Comparison of ENCODE assay signal across 25 cellular contexts in genomic region chr9:114913217-114913616, GRCh38. TPM values are rescaled to one million over a fixed set of nuclear protein-coding genes. Genes with fewer than 3 reads are reported as not detected.
"Had no signal": no experiment of that assay in that cellular context is flagged by ENCODE, and none has a peak within 500 bp of the region (broad histone marks: within the 10 kb centered on the region; RNA-seq: fewer than 3 reads in every experiment).

No MANE protein-coding gene starts in this region.

- H3K27ac ChIP-seq: foreskin keratinocyte, hepatocyte, left lung, pancreas, psoas muscle, SK-N-MC, upper lobe of right lung had no signal

- H3K27me3 Mint-ChIP-seq: activated B cell treated with CpG ODN at 0.5 μM for 24 hours; brain; dendritic cell treated with granulocyte-macrophage colony-stimulating factor and Interleukin-4, amounts not matched to agents 40 ng/mL and 50 ng/mL, for 4 days had no signal

- H3K4me3 Mint-ChIP-seq: activated B cell treated with CpG ODN at 0.5 μM for 24 hours; activated T-cell treated with anti-CD3 and anti-CD28 coated beads, Interleukin-2, amount 50 U/mL, for 72 hours; brain; dendritic cell treated with granulocyte-macrophage colony-stimulating factor and Interleukin-4, amounts not matched to agents 40 ng/mL and 50 ng/mL, for 4 days; mesothelial cell of epicardium; nephron had no signal

- H3K36me3 Mint-ChIP-seq: brain, mesothelial cell of epicardium had no signal

- H3K27ac Mint-ChIP-seq: activated B cell treated with CpG ODN at 0.5 μM for 24 hours; activated T-cell treated with anti-CD3 and anti-CD28 coated beads, Interleukin-2, amount 50 U/mL, for 72 hours; brain; dendritic cell treated with granulocyte-macrophage colony-stimulating factor and Interleukin-4, amounts not matched to agents 40 ng/mL and 50 ng/mL, for 4 days; mesothelial cell of epicardium; nephron had no signal

- H3K36me3 ChIP-seq: left lung, pancreas, upper lobe of right lung had no signal

- ATAC-seq: activated T-cell treated with anti-CD3 and anti-CD28 coated beads, Interleukin-2, amount 50 U/mL, for 72 hours; foreskin keratinocyte; left lung; pancreas; psoas muscle; right cardiac atrium; stimulated activated naive CD8-positive, alpha-beta T cell treated with anti-CD3 and anti-CD28 coated beads, Interleukin-15, Interleukin-2, amounts not matched to agents 100 U/mL and 50 U/mL, for 24 hours; upper lobe of right lung had no signal

- H3K27me3 ChIP-seq: hepatocyte, left lung, pancreas, upper lobe of right lung had no signal

- H3K4me3 ChIP-seq: hepatocyte, left lung, lung, pancreas, psoas muscle, SK-N-MC, upper lobe of right lung had no signal

- H3K4me1 ChIP-seq: pancreas, psoas muscle had no signal

- DNase-seq: activated B cell treated with CpG ODN at 0.5 μM for 24 hours; activated CD4-positive, alpha-beta T cell treated with anti-CD3 and anti-CD28 coated beads for 4 hours; activated CD8-positive, alpha-beta memory T cell treated with anti-CD3 and anti-CD28 coated beads, Interleukin-2, amount 50 U/mL, for 48 hours; activated effector memory CD4-positive, alpha-beta T cell treated with anti-CD3 and anti-CD28 coated beads, Interleukin-2, amount 50 U/mL, for 16 hours; activated naive CD4-positive, alpha-beta T cell treated with anti-CD3 and anti-CD28 coated beads, Interleukin-2, amount 50 U/mL, for 16 hours; activated T-cell treated with anti-CD3 and anti-CD28 coated beads, Interleukin-2, amount 50 U/mL, for 72 hours; aorta; effector CD4-positive, alpha-beta T cell; erythroblast; foreskin keratinocyte; kidney glomerular epithelial cell; left lung; pancreas; psoas muscle; right cardiac atrium; stimulated activated CD4-positive, alpha-beta T cell treated with anti-CD3 and anti-CD28 coated beads, Interleukin-4, amount 100 ng/mL, for 24 hours; stimulated activated naive CD8-positive, alpha-beta T cell treated with anti-CD3 and anti-CD28 coated beads, Interleukin-15, Interleukin-2, amounts not matched to agents 100 U/mL and 50 U/mL, for 24 hours; upper lobe of right lung had no signal

- H3K9me3 ChIP-seq: left lung, pancreas, psoas muscle, upper lobe of right lung had no signal

- H3K9me3 Mint-ChIP-seq: activated B cell treated with CpG ODN at 0.5 μM for 24 hours; brain; dendritic cell treated with granulocyte-macrophage colony-stimulating factor and Interleukin-4, amounts not matched to agents 40 ng/mL and 50 ng/mL, for 4 days; mesothelial cell of epicardium; nephron had no signal

RNA-seq across cellular contexts. Expression of gene TNFSF8, which starts 17.2 kb away (rescaled TPM):
- total RNA-seq: foreskin keratinocyte, hepatocyte, mesothelial cell of epicardium had no signal
- polyA plus RNA-seq: foreskin keratinocyte, hepatocyte had no signal
